Comparison of ENCODE assay signal across 9 cellular contexts in the genomic region with DNA sequence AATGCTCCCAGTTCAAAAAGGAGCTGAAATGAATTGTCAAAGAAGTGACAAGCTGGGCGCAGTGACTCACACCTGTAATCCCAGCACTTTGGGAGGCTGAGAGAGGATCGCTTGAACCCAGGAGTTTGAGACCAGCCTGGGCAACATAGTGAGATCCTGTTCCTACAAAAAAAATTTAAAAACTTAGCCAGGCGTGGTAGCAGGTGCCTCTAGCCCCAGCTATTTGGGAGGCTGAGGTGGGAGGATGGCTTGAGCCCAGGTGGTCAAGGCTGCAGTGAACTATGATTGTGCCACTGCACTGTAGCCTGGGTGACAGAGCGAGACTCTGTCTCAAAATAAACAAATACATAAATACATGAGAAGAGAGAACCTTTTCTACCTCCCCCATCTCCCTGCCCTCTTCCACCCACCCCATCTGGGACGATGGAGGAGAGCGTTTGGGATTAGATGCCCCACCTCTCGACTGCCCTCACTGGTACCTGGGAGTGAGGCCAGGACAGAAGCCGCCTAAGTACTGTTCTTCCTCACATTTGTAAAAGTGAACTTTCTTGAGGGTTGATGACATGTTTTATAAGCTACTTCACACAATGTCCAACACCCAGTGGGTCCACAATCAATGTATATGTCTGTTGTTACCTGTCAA. TPM values are rescaled to one million over a fixed set of nuclear protein-coding genes. Genes with fewer than 3 reads are reported as not detected.
DNase-seq lines count a peak whose midpoint lies in the region; ATAC-seq and TF ChIP-seq lines count a peak whose summit lies in the region.
"Had no signal": no experiment of that assay in that cellular context is flagged by ENCODE, and none has a peak within 500 bp of the region (broad histone marks: within the 10 kb centered on the region; RNA-seq: fewer than 3 reads in every experiment).

No MANE protein-coding gene starts in this region.

- peak overlapping the region; percentile 28 for H3K9ac ChIP-seq in PC-3 (ENCODE audit: low read length)

- BruUV-seq in PC-3 (replicated peaks; lab: Mats Ljungman, UMichigan), result no TSS peak

- POLR2A ChIA-PET in AG04450 (lab: Yijun Ruan, JAX) (interaction anchor here (1.1 to 5.1 kb wide), 4 partner anchors 11 to 80 kb away, joined by 5 to 18 read pairs (median 12); no protein-coding TSS in a partner anchor), PC-3 (lab: Charles Lee; ENCODE audit: unreplicated experiment) (no interaction called here)

- no peak for TF ChIP-seq CTCF in AG04450 (IDR thresholded peaks at IDR 0.05; ENCODE audit: low read depth, low read length)
- TF ChIP-seq CTCF in PC-3 (conservative IDR thresholded peaks at IDR 0.05; ENCODE audit: low read depth, low read length), result no peak
- TF ChIP-seq CTCF in dorsolateral prefrontal cortex (IDR thresholded peaks at IDR 0.05 in 54 of 56, conservative IDR thresholded peaks at IDR 0.05 in 2 of 56; ENCODE audit: low read depth in 1 of 56, partially characterized antibody in 56 of 56), result no peak
- no peak for TF ChIP-seq CTCF in neutrophil (IDR thresholded peaks at IDR 0.05)

- H4K20me1 ChIP-seq in PC-3 (ENCODE audit: low read length), result no peaks in the 10 kb centered on the region

- peak overlapping the region; percentile 18; the same call in 1 of the 2 replicates for H3K4me3 ChIP-seq in AG04450 (ENCODE audit: low read depth, low read length)
- H3K4me3 ChIP-seq in PC-3 (ENCODE audit: low read length), result 0 out of 2 replicates have a peak overlapping the region, but pooled peaks have one; percentile 26
- H3K4me3 ChIP-seq in dorsolateral prefrontal cortex, result peak overlapping the region in 32 of 59 donors; percentile 1 to 73 (median 60)
- H3K4me3 ChIP-seq in neutrophil (ENCODE audit: low read depth in 1 of 2, low read length in 1 of 2), result peak overlapping the region; percentile 86 to 98

- in situ Hi-C loops in ACHN (cut with HindIII; ENCODE audit: low pct_ligation_motif_present, low pct_unique_long_range_greater_than_20kb, low sequenced_read_pairs), result no loop called here

- H3K79me2 ChIP-seq in PC-3 (ENCODE audit: low read length), result peaks cover 69% of the 10 kb centered on the region

- ATAC-seq in PC-3 (no peak), GM21737 (IDR thresholded peaks at IDR 0.05; ENCODE audit: unreplicated experiment) (no peak)

- CTCF ChIA-PET in AG04450 (lab: Charles Lee) (interaction anchor here (0.6 to 3.3 kb wide), 3 partner anchors 30 to 81 kb away, joined by 3 to 17 read pairs (median 3); no protein-coding TSS in a partner anchor), PC-3 (lab: Charles Lee) (no interaction called here)

- no peaks in the 10 kb centered on the region for H3K9me2 ChIP-seq in PC-3 (replicated peaks; ENCODE audit: low read length)

- intact Hi-C loops in PC-3 (cut with micrococcal nuclease), result loop anchor here (5.0 to 10.0 kb wide), 2 partner anchors 51 kb away; a partner anchor contains a TSS
- intact Hi-C loops in dorsolateral prefrontal cortex (cut with DNase I), result no loop called here

- peaks cover 46% of the 10 kb centered on the region for H3K4me1 ChIP-seq in PC-3 (ENCODE audit: insufficient read depth, low read length)
- H3K4me1 ChIP-seq in neutrophil (ENCODE audit: control insufficient read depth in 1 of 2, insufficient read depth in 1 of 2, low read depth in 1 of 2, low read length in 1 of 2), result peaks cover 74 to 76% of the 10 kb centered on the region in 2 experiments

- DNase-seq in AG04450 (ENCODE audit: low read depth, low spot score) (no peak), PC-3 (no peak), dorsolateral prefrontal cortex (peak in 1 of 10 donors; percentile 34), ACHN (no peak), DMS153 (lab: John Stamatoyannopoulos, UW) (no peak), AML-193 (lab: John Stamatoyannopoulos, UW) (no peak)
- DNase-seq: NCI-H446 had no signal

- H2AFZ ChIP-seq in PC-3 (ENCODE audit: low read length), result no peak overlapping the region

- H3K36me3 ChIP-seq in PC-3 (ENCODE audit: low read depth, low read length), result no peaks in the 10 kb centered on the region
- H3K36me3 ChIP-seq in neutrophil, result peaks cover 16% of the 10 kb centered on the region

- peak overlapping the region; percentile 94 for H3K4me2 ChIP-seq in PC-3 (ENCODE audit: low read length)

- H3F3A ChIP-seq in PC-3 (ENCODE audit: low read length, unreplicated experiment), result peaks cover 7% of the 10 kb centered on the region

- H3K27me3 ChIP-seq in AG04450 (ENCODE audit: control insufficient read depth, insufficient read depth, low read length) (no peaks in the 10 kb centered on the region), PC-3 (ENCODE audit: low read length) (no peaks in the 10 kb centered on the region), dorsolateral prefrontal cortex (peaks cover 0 to 49% (median 30%) of the 10 kb centered on the region in 45 donors), neutrophil (no peaks in the 10 kb centered on the region)

- H3K27ac ChIP-seq in AG04450 (ENCODE audit: low read depth, low read length), result no peak overlapping the region
- H3K27ac ChIP-seq in PC-3 (ENCODE audit: low read length), result peak overlapping the region; percentile 98
- peak overlapping the region in 31 of 59 donors; percentile 11 to 93 (median 72) for H3K27ac ChIP-seq in dorsolateral prefrontal cortex
- peak overlapping the region; percentile 99 for H3K27ac ChIP-seq in neutrophil

- H3K9me3 ChIP-seq in AG04450 (ENCODE audit: control insufficient read depth, insufficient read depth, low read length) (no peaks in the 10 kb centered on the region; the same call in 1 of the 2 replicates), PC-3 (ENCODE audit: low read length) (no peaks in the 10 kb centered on the region), neutrophil (no peaks in the 10 kb centered on the region)

RNA-seq across cellular contexts. Expression of a gene that starts 2.4 kb away (rescaled TPM):
- polyA plus RNA-seq in AG04450 (2011; rRNA removed), result 31.1 and 44.1 TPM in 2 replicates
- 47.0 and 68.2 TPM in 2 replicates for polyA minus RNA-seq in AG04450 (2011; rRNA and poly(A)+ RNA removed)
- 25.1 and 32.1 TPM in 2 replicates for total RNA-seq in PC-3 (2014; rRNA removed)
- total RNA-seq in dorsolateral prefrontal cortex, result 10 to 100 TPM in 114 of 120 experiments, 1 to 10 TPM in 6; 6.1 to 78.9 (median 30.8) TPM

RNA-seq across cellular contexts. Expression of a gene that starts 47.6 kb away (rescaled TPM):
- 35.4 and 37.2 TPM in 2 replicates for polyA plus RNA-seq in AG04450 (2011; rRNA removed)
- polyA minus RNA-seq in AG04450 (2011; rRNA and poly(A)+ RNA removed), result 37.2 and 44.0 TPM in 2 replicates
- total RNA-seq in PC-3 (2014; rRNA removed), result 25.9 and 32.5 TPM in 2 replicates
- 10 to 100 TPM; 22.8 to 53.0 (median 35.7) TPM for total RNA-seq in dorsolateral prefrontal cortex

Comparison
In these comparisons a context has a peak if more than half of its experiments do, and no peak if none do; other contexts are left out.
1. H3K4me3 ChIP-seq: peak in every context shown above with its lines; median percentile 92 in neutrophil; 60 in dorsolateral prefrontal cortex; 26 in PC-3; 18 in AG04450.